29 cellular contexts compared by ENCODE assay signal in genomic region chr6:163375361-163375760, GRCh38.
"Had no signal": no experiment of that assay in that cellular context is flagged by ENCODE, and none has a peak within 500 bp of the region (broad histone marks: within the 10 kb centered on the region; RNA-seq: fewer than 3 reads in every experiment).

No MANE protein-coding gene starts in this region.

- H3K4me2 ChIP-seq: KMS-11, SK-N-SH had no signal

- H3K9ac ChIP-seq: KMS-11, SK-N-SH had no signal

- H3K27me3 ChIP-seq: Peyer's patch, SJSA1 had no signal

- H3K4me1 ChIP-seq: Peyer's patch, SJSA1 had no signal

- H3K9me3 ChIP-seq: Peyer's patch, SJSA1, SK-N-SH had no signal

- H3K27ac ChIP-seq: KMS-11, Peyer's patch, SJSA1 had no signal

- H3K36me3 ChIP-seq: Peyer's patch, SJSA1 had no signal

- ATAC-seq: PC-3 had no signal

- DNase-seq: Karpas-422, MM.1S, MV-4-11, NCI-H1092, NCI-H1105, NCI-H1417 treated with DMSO at 0.1 percent for 48 hours, NCI-H1436 treated with DMSO at 0.1 percent for 48 hours, NCI-H1694 treated with DMSO at 0.1 percent for 48 hours, NCI-H187 treated with DMSO at 0.1 percent for 48 hours, NCI-H2029, NCI-H2081, NCI-H226, NCI-H446 treated with DMSO at 0.1 percent for 48 hours, NCI-H510A, NCI-H524, NCI-H526, NCI-H69, NCI-H748 treated with DMSO at 0.1 percent for 48 hours, NCI-H82, OCI-M1, PC-3, Right ventricle myocardium superior, RPMI8226, SHP77 treated with DMSO at 0.1 percent for 48 hours, SK-N-SH, SW 1271 had no signal

- H3K4me3 ChIP-seq: Peyer's patch, SJSA1 had no signal
